Comparison of ENCODE assay signal across 25 cellular contexts in the genomic region with DNA sequence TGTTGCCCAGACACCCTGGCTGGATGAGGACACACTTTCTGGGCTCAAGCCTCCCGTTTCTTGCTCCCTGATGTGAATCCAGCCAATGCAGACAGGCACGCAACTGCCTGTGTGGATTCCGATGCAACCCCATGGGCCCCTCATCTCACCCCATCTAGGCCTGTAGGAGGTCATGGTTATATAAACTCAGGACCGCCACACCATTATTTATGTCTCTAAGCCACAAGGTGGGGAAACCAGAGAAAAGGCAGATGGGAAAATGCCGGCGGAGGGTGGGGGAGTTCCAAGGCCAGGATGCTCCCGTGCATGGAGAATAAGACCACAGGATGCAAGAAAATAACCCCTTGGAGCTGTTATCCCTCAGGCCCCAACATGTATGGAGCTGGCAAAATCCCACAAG. TPM values are rescaled to one million over a fixed set of nuclear protein-coding genes. Genes with fewer than 3 reads are reported as not detected.
A peak's percentile ranks its signal among the peaks of the same experiment; 100 is the strongest.
DNase-seq lines count a peak whose midpoint lies in the region; ATAC-seq and TF ChIP-seq lines count a peak whose summit lies in the region.
"Had no signal": no experiment of that assay in that cellular context is flagged by ENCODE, and none has a peak within 500 bp of the region (broad histone marks: within the 10 kb centered on the region; RNA-seq: fewer than 3 reads in every experiment).

No MANE protein-coding gene starts in this region.

- intact Hi-C loops in HCT116 (cut with micrococcal nuclease): loop anchor here (10.0 kb wide), 1 partner anchor 466 kb away; no protein-coding TSS in a partner anchor

- no peak overlapping the region for H4K91ac ChIP-seq in neuronal stem cell (ENCODE audit: low read depth, low read length, poor library complexity)

- H3K4me3 ChIP-seq in HCT116 (replicated peaks in 1 of 2; ENCODE audit: low read depth in 1 of 2, low read length in 2 of 2): no peak overlapping the region; a peak in 1 of 4 replicates
- no peak overlapping the region for H3K4me3 ChIP-seq in neuronal stem cell (ENCODE audit: low read length in 2 of 2)
- H3K4me3 ChIP-seq in SK-N-SH (ENCODE audit: low read depth in 2 of 2, low read length in 1 of 2): no peak overlapping the region
- no peak overlapping the region for H3K4me3 ChIP-seq in tibial nerve
- H3K4me3 ChIP-seq: GM12878 had no signal

- RAD21 ChIA-PET in HCT116 (lab: Charles Lee; ENCODE audit: low non-redundant PET in 1 of 2, low total read pairs in 2 of 2, uncharacterized antibody in 2 of 2, unreplicated experiment in 2 of 2): no interaction called here

- WGBS in neuronal stem cell (ENCODE audit: extremely low coverage in 2 of 2, insufficient read length in 2 of 2, insufficient replicate concordance in 1 of 2), 2 donors: no CpG with 5 or more reads among the region's 7 CpGs
- WGBS in SK-N-SH (ENCODE audit: low lambda C conversion rate): 94% methylated on average over 7 of the region's 7 CpGs
- WGBS in tibial nerve, 2 donors: 87 to 88% methylated on average over 7 of the region's 7 CpGs

- H4K20me1 ChIP-seq in HCT116 (ENCODE audit: insufficient read depth): no peaks in the 10 kb centered on the region
- H4K20me1 ChIP-seq in SK-N-SH (ENCODE audit: insufficient read depth): no peaks in the 10 kb centered on the region

- no peak overlapping the region for H3K4ac ChIP-seq in neuronal stem cell (ENCODE audit: low read length)

- H3K4me1 ChIP-seq in HCT116 (ENCODE audit: control insufficient read depth in 1 of 2, insufficient read depth in 2 of 2, low read length in 2 of 2): peaks cover 4 to 23% of the 10 kb centered on the region in 2 experiments; a peak in 2 of 4 replicates
- peaks cover 2 to 5% of the 10 kb centered on the region in 2 donors for H3K4me1 ChIP-seq in neuronal stem cell (ENCODE audit: control insufficient read depth in 2 of 2, insufficient read depth in 1 of 2, low read depth in 1 of 2, low read length in 2 of 2)
- peaks cover 0 to 12% of the 10 kb centered on the region in 2 experiments; a peak in 1 of 4 replicates for H3K4me1 ChIP-seq in SK-N-SH (ENCODE audit: control insufficient read depth in 1 of 2, insufficient read depth in 2 of 2, low read depth in 1 of 2, low read length in 1 of 2)
- H3K4me1 ChIP-seq in tibial nerve: peaks cover 0 to 17% (median 11%) of the 10 kb centered on the region in 4 donors
- H3K4me1 ChIP-seq: BE2C had no signal

- CTCF ChIA-PET in HCT116 (lab: Charles Lee): interaction anchor here (1.4 to 1.7 kb wide), 2 partner anchors 9 to 140 kb away, joined by 6 to 10 read pairs; no protein-coding TSS in a partner anchor
- CTCF ChIA-PET in SK-N-SH (lab: Yijun Ruan, JAX): interaction anchor here (1.0 to 7.2 kb wide), 7 partner anchors 8 to 145 kb away, joined by 3 to 55 read pairs (median 7); partner anchors contain the start of gene AP3S2

- no peak for TF ChIP-seq RAD21 in HCT116 (IDR thresholded peaks at IDR 0.05; ENCODE audit: low read depth)
- no peak for TF ChIP-seq RAD21 in SK-N-SH (IDR thresholded peaks at IDR 0.05; ENCODE audit: low read length)

- no peaks in the 10 kb centered on the region; the same call in 1 of the 2 replicates for H3K79me2 ChIP-seq in HCT116 (ENCODE audit: insufficient read depth, low read length)
- H3K79me2 ChIP-seq in SK-N-SH (ENCODE audit: insufficient read depth): no peaks in the 10 kb centered on the region

- no peak overlapping the region for H3K27ac ChIP-seq in HCT116 (ENCODE audit: low read depth, low read length)
- H3K27ac ChIP-seq in neuronal stem cell (replicated peaks; ENCODE audit: low read length): no peak overlapping the region
- no peak overlapping the region for H3K27ac ChIP-seq in SK-N-SH (ENCODE audit: low read depth in 2 of 2, low read length in 1 of 2)
- H3K27ac ChIP-seq in tibial nerve: no peak overlapping the region

- peaks cover 29% of the 10 kb centered on the region for H3K27me3 Mint-ChIP-seq in T-helper 1 cell treated with Interleukin-12 subunit alpha and Interleukin-12 subunit beta and Interleukin-4 antibody, amounts not matched to agents 30 μg/mL and 1 μg/mL, for 36 hours (ENCODE audit: low read depth)
- no peaks in the 10 kb centered on the region for H3K27me3 Mint-ChIP-seq in central memory CD8-positive, alpha-beta T cell

- no peak overlapping the region for H3K27ac Mint-ChIP-seq in T-helper 1 cell treated with Interleukin-12 subunit alpha and Interleukin-12 subunit beta and Interleukin-4 antibody, amounts not matched to agents 30 μg/mL and 1 μg/mL, for 36 hours
- H3K27ac Mint-ChIP-seq in central memory CD8-positive, alpha-beta T cell (ENCODE audit: low read depth): no peak overlapping the region

- no peak overlapping the region; the same call in 1 of the 2 replicates for H3K9ac ChIP-seq in HCT116 (ENCODE audit: low read length)
- H3K9ac ChIP-seq in neuronal stem cell (ENCODE audit: low read depth, low read length, poor library complexity): no peak overlapping the region
- H3K9ac ChIP-seq in SK-N-SH: no peak overlapping the region

- H4K8ac ChIP-seq in neuronal stem cell (ENCODE audit: low read depth, low read length): no peak overlapping the region

- H2AFZ ChIP-seq in HCT116 (ENCODE audit: low read depth, low read length, poor library complexity, severe bottlenecking): no peak overlapping the region
- H2AFZ ChIP-seq in neuronal stem cell (ENCODE audit: low read length): no peak overlapping the region
- no peak overlapping the region for H2AFZ ChIP-seq in SK-N-SH (ENCODE audit: low read depth)

- POLR2A ChIA-PET in HCT116 (lab: Charles Lee) (no interaction called here), SK-N-SH (lab: Yijun Ruan, JAX) (no interaction called here)

- H3K18ac ChIP-seq in neuronal stem cell (ENCODE audit: low read length): no peak overlapping the region

- TF ChIP-seq POLR2A in HCT116 (IDR thresholded peaks at IDR 0.05; ENCODE audit: borderline replicate concordance, extremely low read depth, insufficient read depth, insufficient read length) (no peak), tibial nerve (IDR thresholded peaks at IDR 0.05) (no peak)

- no peaks in the 10 kb centered on the region for H3K9me3 Mint-ChIP-seq in T-helper 1 cell treated with Interleukin-12 subunit alpha and Interleukin-12 subunit beta and Interleukin-4 antibody, amounts not matched to agents 30 μg/mL and 1 μg/mL, for 36 hours
- H3K9me3 Mint-ChIP-seq in central memory CD8-positive, alpha-beta T cell: no peaks in the 10 kb centered on the region

- H2BK5ac ChIP-seq in neuronal stem cell (ENCODE audit: low read length): no peak overlapping the region

- H3K36me3 ChIP-seq in HCT116 (ENCODE audit: control insufficient read depth in 1 of 2, insufficient read depth in 2 of 2, low read length in 2 of 2) (no peaks in the 10 kb centered on the region), neuronal stem cell (replicated peaks in 1 of 2; ENCODE audit: control insufficient read depth in 2 of 2, insufficient read depth in 2 of 2, low read length in 2 of 2) (no peaks in the 10 kb centered on the region), SK-N-SH (replicated peaks in 1 of 2; ENCODE audit: control insufficient read depth in 1 of 2, insufficient read depth in 2 of 2, low read length in 1 of 2) (no peaks in the 10 kb centered on the region), tibial nerve (no peaks in the 10 kb centered on the region)
- H3K36me3 ChIP-seq: BE2C, MG63, thyroid gland had no signal

- peak overlapping the region; percentile 86 for H3K23ac ChIP-seq in neuronal stem cell (ENCODE audit: low read depth, low read length, poor library complexity)

- TF ChIP-seq EP300 in SK-N-SH (IDR thresholded peaks at IDR 0.05; ENCODE audit: borderline replicate concordance in 1 of 2, low read depth in 1 of 2, low read length in 1 of 2) (no peak), tibial nerve (IDR thresholded peaks at IDR 0.05) (no peak)

- no peak for ATAC-seq in HCT116
- no peak for ATAC-seq in central memory CD8-positive, alpha-beta T cell (replicated peaks; ENCODE audit: extremely low read depth, poor library complexity, severe bottlenecking)
- no peak for ATAC-seq in HG02610 (IDR thresholded peaks at IDR 0.05; ENCODE audit: unreplicated experiment)
- ATAC-seq: GM12878, left lobe of liver had no signal

- no peaks in the 10 kb centered on the region for H3K9me2 ChIP-seq in HCT116 (ENCODE audit: insufficient read depth)
- H3K9me2 ChIP-seq in SK-N-SH: no peaks in the 10 kb centered on the region

- peaks cover 2% of the 10 kb centered on the region for H3F3A ChIP-seq in SK-N-SH (replicated peaks; ENCODE audit: insufficient read depth)

- H3K4me3 Mint-ChIP-seq in T-helper 1 cell treated with Interleukin-12 subunit alpha and Interleukin-12 subunit beta and Interleukin-4 antibody, amounts not matched to agents 30 μg/mL and 1 μg/mL, for 36 hours: peak overlapping the region; percentile 77
- peak overlapping the region; percentile 78 for H3K4me3 Mint-ChIP-seq in central memory CD8-positive, alpha-beta T cell

- H3K4me2 ChIP-seq in HCT116 (ENCODE audit: low read length) (peak overlapping the region; percentile 98), neuronal stem cell (ENCODE audit: insufficient read depth, low read length, poor library complexity, severe bottlenecking) (no peak overlapping the region), SK-N-SH (no peak overlapping the region)

- BruUV-seq in HCT116 (replicated peaks; lab: Mats Ljungman, UMichigan): no TSS peak

- H3K14ac ChIP-seq in neuronal stem cell (ENCODE audit: low read length): no peak overlapping the region

- H2BK15ac ChIP-seq in neuronal stem cell (ENCODE audit: low read length): no peak overlapping the region

- TF ChIP-seq CTCF in HCT116 (IDR thresholded peaks at IDR 0.05 in 2 of 3, conservative IDR thresholded peaks at IDR 0.05 in 1 of 3; ENCODE audit: borderline replicate concordance in 1 of 3, insufficient read depth in 1 of 3, low read depth in 2 of 3, low read length in 2 of 3) (no peak), SK-N-SH (IDR thresholded peaks at IDR 0.05) (no peak), tibial nerve (IDR thresholded peaks at IDR 0.05) (no peak)

- no peaks in the 10 kb centered on the region for H3K9me3 ChIP-seq in HCT116 (ENCODE audit: control insufficient read depth in 1 of 2, insufficient read depth in 1 of 2, low read depth in 1 of 2, low read length in 2 of 2)
- peaks cover 0 to 2% of the 10 kb centered on the region in 2 donors for H3K9me3 ChIP-seq in neuronal stem cell (replicated peaks in 1 of 2; ENCODE audit: control insufficient read depth in 2 of 2, insufficient read depth in 1 of 2, low read depth in 1 of 2, low read length in 2 of 2)
- H3K9me3 ChIP-seq in SK-N-SH: no peaks in the 10 kb centered on the region
- no peaks in the 10 kb centered on the region for H3K9me3 ChIP-seq in tibial nerve
- H3K9me3 ChIP-seq: BE2C, MG63, thyroid gland had no signal

- H2BK120ac ChIP-seq in neuronal stem cell (ENCODE audit: low read depth, low read length): no peak overlapping the region

- H2AK5ac ChIP-seq in neuronal stem cell (ENCODE audit: low read depth, low read length): no peak overlapping the region

- no peaks in the 10 kb centered on the region for H3K4me1 Mint-ChIP-seq in T-helper 1 cell treated with Interleukin-12 subunit alpha and Interleukin-12 subunit beta and Interleukin-4 antibody, amounts not matched to agents 30 μg/mL and 1 μg/mL, for 36 hours (ENCODE audit: low read depth)
- no peaks in the 10 kb centered on the region for H3K4me1 Mint-ChIP-seq in central memory CD8-positive, alpha-beta T cell

- H3K27me3 ChIP-seq in HCT116 (ENCODE audit: insufficient read depth, low read length): no peaks in the 10 kb centered on the region
- peaks cover 34 to 73% (median 64%) of the 10 kb centered on the region in 3 experiments for H3K27me3 ChIP-seq in neuronal stem cell (ENCODE audit: control insufficient read depth in 3 of 3, insufficient read depth in 3 of 3, low read depth in 1 of 3, low read length in 3 of 3)
- H3K27me3 ChIP-seq in SK-N-SH (ENCODE audit: insufficient read depth): no peaks in the 10 kb centered on the region
- peaks cover 0 to 41% of the 10 kb centered on the region in 2 donors for H3K27me3 ChIP-seq in tibial nerve
- H3K27me3 ChIP-seq: BE2C, MG63, thyroid gland had no signal

- H2BK12ac ChIP-seq in neuronal stem cell (ENCODE audit: low read length): no peak overlapping the region

- H3K79me1 ChIP-seq in neuronal stem cell (ENCODE audit: low read depth, low read length): peaks cover 4% of the 10 kb centered on the region

- DNase-seq in T-helper 1 cell (no peak), HCT116 (ENCODE audit: low read depth, low spot score) (no peak), neuronal stem cell (ENCODE audit: low spot score) (no peak), SK-N-SH (no peak), tibial nerve (ENCODE audit: low spot score in 2 of 2) (no peak)
- no peak for DNase-seq in central memory CD8-positive, alpha-beta T cell (ENCODE audit: low spot score in 2 of 2)
- DNase-seq: 8988T; activated effector memory CD4-positive, alpha-beta T cell treated with anti-CD3 and anti-CD28 coated beads, Interleukin-2, amount 50 U/mL, for 16 hours; anterior cingulate cortex; BE2C; cerebellar nuclear complex; DMS 273 treated with DMSO at 0.1 percent for 48 hours; effector CD8-positive, alpha-beta T cell; GDM1; HCEC 1CT; MG63; NCI-H2171 treated with DMSO at 0.1 percent for 48 hours; NCI-H526 treated with DMSO at 0.1 percent for 48 hours; Right ventricle myocardium superior; thyroid gland had no signal

- H3K36me3 Mint-ChIP-seq in T-helper 1 cell treated with Interleukin-12 subunit alpha and Interleukin-12 subunit beta and Interleukin-4 antibody, amounts not matched to agents 30 μg/mL and 1 μg/mL, for 36 hours (ENCODE audit: low read depth): no peaks in the 10 kb centered on the region
- H3K36me3 Mint-ChIP-seq in central memory CD8-positive, alpha-beta T cell (ENCODE audit: insufficient read depth): peaks cover 4% of the 10 kb centered on the region

RNA-seq across cellular contexts. Expression of gene MESP1, which starts 2.0 kb away (rescaled TPM):
- total RNA-seq in HCT116 (2021; ENCODE audit: unreplicated experiment) (8.8 TPM), tibial nerve (10 to 100 TPM in 1 of 4 donors, 1 to 10 TPM in 3; 3.5 to 10.5 (median 6.2) TPM)
- 10.0 and 10.6 TPM in 2 replicates for polyA plus RNA-seq in HCT116 (2012)
- 0.32 TPM for polyA plus RNA-seq in neuronal stem cell (2013, experiment 1 of 2)
- polyA plus RNA-seq in neuronal stem cell (2013, experiment 2 of 2): 0.28 TPM
- polyA plus RNA-seq in SK-N-SH (2012; rRNA removed): 0.52 and 0.74 TPM in 2 replicates
- 0.35 and 0.51 TPM in 2 replicates for polyA plus RNA-seq in SK-N-SH (2012; cell fraction: cytosol; rRNA removed)
- 0.32 and 0.90 TPM in 2 replicates for polyA plus RNA-seq in SK-N-SH (2012; cell fraction: nucleus; rRNA removed)

RNA-seq across cellular contexts. Expression of gene MESP2, which starts 27.1 kb away (rescaled TPM):
- total RNA-seq in HCT116 (2021; ENCODE audit: unreplicated experiment) (0.20 TPM), tibial nerve (1 to 10 TPM in 1 of 4 donors, not detected in 3; 1.5 TPM)
- 0.09 and 0.51 TPM in 2 replicates for polyA plus RNA-seq in HCT116 (2012)
- polyA plus RNA-seq in neuronal stem cell (2013, experiment 1 of 2): 0.35 TPM
- 0.19 TPM for polyA plus RNA-seq in neuronal stem cell (2013, experiment 2 of 2)
- polyA plus RNA-seq in SK-N-SH (2012; rRNA removed): 0.21 and 0.31 TPM in 2 replicates
- 0.14 and 0.43 TPM in 2 replicates for polyA plus RNA-seq in SK-N-SH (2012; cell fraction: cytosol; rRNA removed)
- 0.19 and 0.32 TPM in 2 replicates for polyA plus RNA-seq in SK-N-SH (2012; cell fraction: nucleus; rRNA removed)
- total RNA-seq: activated CD8-positive, alpha-beta memory T cell treated with anti-CD3 and anti-CD28 coated beads for 36 hours; GM12878 had no signal

RNA-seq across cellular contexts. Expression of gene WDR93, which starts 58.4 kb away (rescaled TPM):
- total RNA-seq in HCT116 (2021; ENCODE audit: unreplicated experiment) (0.42 TPM), tibial nerve (under 1 TPM in 2 of 4 donors, not detected in 2; 0.21 to 0.39 TPM)
- polyA plus RNA-seq in HCT116 (2012): 0.38 and 0.39 TPM in 2 replicates
- polyA plus RNA-seq in neuronal stem cell (2013, experiment 1 of 2): 0.26 TPM
- 0.29 TPM for polyA plus RNA-seq in neuronal stem cell (2013, experiment 2 of 2)
- polyA plus RNA-seq in SK-N-SH (2012; rRNA removed): 0.35 and 0.57 TPM in 2 replicates
- 0.28 and 0.30 TPM in 2 replicates for polyA plus RNA-seq in SK-N-SH (2012; cell fraction: cytosol; rRNA removed)
- polyA plus RNA-seq in SK-N-SH (2012; cell fraction: nucleus; rRNA removed): 0.25 and 0.49 TPM in 2 replicates
- total RNA-seq: GM12878, left lobe of liver had no signal
- polyA plus RNA-seq: GM12878 had no signal

RNA-seq across cellular contexts. Expression of gene PEX11A, which starts 58.5 kb away (rescaled TPM):
- 7.1 TPM for total RNA-seq in HCT116 (2021; ENCODE audit: unreplicated experiment)
- 4.3 and 6.6 TPM in 2 replicates for polyA plus RNA-seq in HCT116 (2012)
- polyA plus RNA-seq in neuronal stem cell (2013, experiment 1 of 2): 5.4 TPM
- polyA plus RNA-seq in neuronal stem cell (2013, experiment 2 of 2): 4.5 TPM
- polyA plus RNA-seq in SK-N-SH (2012; rRNA removed): 6.1 and 7.0 TPM in 2 replicates
- polyA plus RNA-seq in SK-N-SH (2012; cell fraction: cytosol; rRNA removed): 5.9 and 6.6 TPM in 2 replicates
- polyA plus RNA-seq in SK-N-SH (2012; cell fraction: nucleus; rRNA removed): 3.5 and 5.1 TPM in 2 replicates
- total RNA-seq in tibial nerve: 10 to 100 TPM in 2 of 4 donors, 1 to 10 TPM in 2; 7.2 to 15.5 (median 9.7) TPM
